Comparison of ENCODE assay signal across 8 cellular contexts in genomic region chr13:98143601-98144500, GRCh38. TPM values are rescaled to one million over a fixed set of nuclear protein-coding genes. Genes with fewer than 3 reads are reported as not detected.
A peak's percentile ranks its signal among the peaks of the same experiment; 100 is the strongest.
DNase-seq lines count a peak whose midpoint lies in the region; ATAC-seq and TF ChIP-seq lines count a peak whose summit lies in the region.

No MANE protein-coding gene starts in this region.

- H3K27ac Mint-ChIP-seq in activated naive CD4-positive, alpha-beta T cell treated with anti-CD3 and anti-CD28 coated beads, Interleukin-2, amount 10 ng/mL, durations not matched to agents 7 days and 5 days = no peak overlapping the region
- no peak overlapping the region for H3K27ac Mint-ChIP-seq in immature natural killer cell
- no peak overlapping the region for H3K27ac Mint-ChIP-seq in stimulated activated effector memory CD8-positive, alpha-beta T cell treated with anti-CD3 and anti-CD28 coated beads, Interleukin-12 subunit alpha, Interleukin-12 subunit beta, amount 100 ng/mL, for 72 hours

- H3K36me3 ChIP-seq in HUES64 (ENCODE audit: insufficient read depth, low read length) = 0 out of 2 replicates have a peak, but pooled peaks cover under 1% of the 10 kb centered on the region

- no peak overlapping the region for H3K27ac ChIP-seq in HUES64 (ENCODE audit: low read depth, low read length)

- no peak for TF ChIP-seq CTCF in astrocyte of the cerebellum (IDR thresholded peaks at IDR 0.05; ENCODE audit: low read depth, low read length, missing control alignments)

- H3K9me3 Mint-ChIP-seq in activated naive CD4-positive, alpha-beta T cell treated with anti-CD3 and anti-CD28 coated beads, Interleukin-2, amount 10 ng/mL, durations not matched to agents 7 days and 5 days = no peaks in the 10 kb centered on the region
- peaks cover 0 to 1% (median 0%) of the 10 kb centered on the region in 6 donors for H3K9me3 Mint-ChIP-seq in immature natural killer cell
- H3K9me3 Mint-ChIP-seq in stimulated activated effector memory CD8-positive, alpha-beta T cell treated with anti-CD3 and anti-CD28 coated beads, Interleukin-12 subunit alpha, Interleukin-12 subunit beta, amount 100 ng/mL, for 72 hours = no peaks in the 10 kb centered on the region

- no peak for ATAC-seq in stimulated activated effector memory CD8-positive, alpha-beta T cell treated with anti-CD3 and anti-CD28 coated beads, Interleukin-12 subunit alpha, Interleukin-12 subunit beta, amount 100 ng/mL, for 72 hours
- no peak for ATAC-seq in HG03520 (IDR thresholded peaks at IDR 0.05; ENCODE audit: unreplicated experiment)

- peaks cover 15% of the 10 kb centered on the region for H3K4me1 Mint-ChIP-seq in activated naive CD4-positive, alpha-beta T cell treated with anti-CD3 and anti-CD28 coated beads, Interleukin-2, amount 10 ng/mL, durations not matched to agents 7 days and 5 days
- H3K4me1 Mint-ChIP-seq in immature natural killer cell = peaks cover 5 to 14% of the 10 kb centered on the region in 2 donors
- peaks cover 6% of the 10 kb centered on the region for H3K4me1 Mint-ChIP-seq in stimulated activated effector memory CD8-positive, alpha-beta T cell treated with anti-CD3 and anti-CD28 coated beads, Interleukin-12 subunit alpha, Interleukin-12 subunit beta, amount 100 ng/mL, for 72 hours

- peak overlapping the region; percentile 65 for H3K9ac ChIP-seq in HUES64 (ENCODE audit: low read depth, low read length)

- in situ Hi-C loops in astrocyte of the cerebellum (cut with HindIII; ENCODE audit: low sequenced_read_pairs) = loop anchor here (25.0 kb wide), 1 partner anchor 518 kb away; no protein-coding TSS in a partner anchor

- peaks cover 23% of the 10 kb centered on the region for H3K4me1 ChIP-seq in HUES64 (ENCODE audit: insufficient read depth, low read length)

- peaks cover 27% of the 10 kb centered on the region for H3K27me3 ChIP-seq in HUES64 (ENCODE audit: insufficient read depth, low read length)

- H3K4me3 ChIP-seq in HUES64 (ENCODE audit: low read length) = peak overlapping the region; percentile 82
- H3K4me3 ChIP-seq in astrocyte of the cerebellum (ENCODE audit: low read depth, low read length) = peak overlapping the region; percentile 70

- 2% methylated on average over 76 of the region's 76 CpGs for WGBS in HUES64

- no peaks in the 10 kb centered on the region for H3K9me3 ChIP-seq in HUES64 (ENCODE audit: insufficient read depth, low read depth, low read length)

- peaks cover 79% of the 10 kb centered on the region for H3K27me3 Mint-ChIP-seq in activated naive CD4-positive, alpha-beta T cell treated with anti-CD3 and anti-CD28 coated beads, Interleukin-2, amount 10 ng/mL, durations not matched to agents 7 days and 5 days
- peaks cover 4 to 35% (median 10%) of the 10 kb centered on the region in 3 donors for H3K27me3 Mint-ChIP-seq in immature natural killer cell (ENCODE audit: low read depth in 3 of 3)

- no peaks in the 10 kb centered on the region for H3K36me3 Mint-ChIP-seq in activated naive CD4-positive, alpha-beta T cell treated with anti-CD3 and anti-CD28 coated beads, Interleukin-2, amount 10 ng/mL, durations not matched to agents 7 days and 5 days
- H3K36me3 Mint-ChIP-seq in immature natural killer cell = no peaks in the 10 kb centered on the region
- H3K36me3 Mint-ChIP-seq in stimulated activated effector memory CD8-positive, alpha-beta T cell treated with anti-CD3 and anti-CD28 coated beads, Interleukin-12 subunit alpha, Interleukin-12 subunit beta, amount 100 ng/mL, for 72 hours = no peaks in the 10 kb centered on the region

- DNase-seq in activated naive CD4-positive, alpha-beta T cell treated with anti-CD3 and anti-CD28 coated beads, Interleukin-2, amount 10 ng/mL, durations not matched to agents 7 days and 5 days = no peak
- DNase-seq in activated naive CD4-positive, alpha-beta T cell treated with Interleukin-2 at 50 U/mL for 16 hours = no peak
- DNase-seq in astrocyte of the cerebellum (ENCODE audit: low read depth) (no peak), immature natural killer cell (no peak)
- no peak for DNase-seq in stimulated activated effector memory CD8-positive, alpha-beta T cell treated with anti-CD3 and anti-CD28 coated beads, Interleukin-12 subunit alpha, Interleukin-12 subunit beta, amount 100 ng/mL, for 72 hours (ENCODE audit: low spot score in 2 of 2)
- no peak for DNase-seq in activated CD4-positive, CD25-positive, alpha-beta regulatory T cell treated with anti-CD3 and anti-CD28 coated beads, Interleukin-2, amount 50 U/mL, for 72 hours

- peak overlapping the region; percentile 68 for H3K4me3 Mint-ChIP-seq in activated naive CD4-positive, alpha-beta T cell treated with anti-CD3 and anti-CD28 coated beads, Interleukin-2, amount 10 ng/mL, durations not matched to agents 7 days and 5 days
- peak overlapping the region; percentile 68 to 75 (median 69) for H3K4me3 Mint-ChIP-seq in immature natural killer cell
- peak overlapping the region; percentile 45 for H3K4me3 Mint-ChIP-seq in stimulated activated effector memory CD8-positive, alpha-beta T cell treated with anti-CD3 and anti-CD28 coated beads, Interleukin-12 subunit alpha, Interleukin-12 subunit beta, amount 100 ng/mL, for 72 hours

- CTCF ChIA-PET in activated naive CD4-positive, alpha-beta T cell treated with anti-CD3 and anti-CD28 coated beads, Interleukin-2, amount 10 ng/mL, durations not matched to agents 7 days and 5 days (lab: Charles Lee) = no interaction called here

RNA-seq across cellular contexts. Expression of gene FARP1, which starts 1.0 kb away (rescaled TPM):
- 64.1 TPM for polyA plus RNA-seq in HUES64 (2013, experiment 1 of 2)
- polyA plus RNA-seq in HUES64 (2013, experiment 2 of 2) = 75.8 TPM
- polyA plus RNA-seq in immature natural killer cell = under 1 TPM; 0.09 to 0.72 (median 0.22) TPM

RNA-seq across cellular contexts. Expression of gene RNF113B, which starts 33.2 kb away (rescaled TPM):
- not detected for polyA plus RNA-seq in HUES64 (2013, experiment 1 of 2)
- not detected for polyA plus RNA-seq in HUES64 (2013, experiment 2 of 2)
- polyA plus RNA-seq in immature natural killer cell = not detected
